ENCODE assay signal across 8 cellular contexts in the genomic region with DNA sequence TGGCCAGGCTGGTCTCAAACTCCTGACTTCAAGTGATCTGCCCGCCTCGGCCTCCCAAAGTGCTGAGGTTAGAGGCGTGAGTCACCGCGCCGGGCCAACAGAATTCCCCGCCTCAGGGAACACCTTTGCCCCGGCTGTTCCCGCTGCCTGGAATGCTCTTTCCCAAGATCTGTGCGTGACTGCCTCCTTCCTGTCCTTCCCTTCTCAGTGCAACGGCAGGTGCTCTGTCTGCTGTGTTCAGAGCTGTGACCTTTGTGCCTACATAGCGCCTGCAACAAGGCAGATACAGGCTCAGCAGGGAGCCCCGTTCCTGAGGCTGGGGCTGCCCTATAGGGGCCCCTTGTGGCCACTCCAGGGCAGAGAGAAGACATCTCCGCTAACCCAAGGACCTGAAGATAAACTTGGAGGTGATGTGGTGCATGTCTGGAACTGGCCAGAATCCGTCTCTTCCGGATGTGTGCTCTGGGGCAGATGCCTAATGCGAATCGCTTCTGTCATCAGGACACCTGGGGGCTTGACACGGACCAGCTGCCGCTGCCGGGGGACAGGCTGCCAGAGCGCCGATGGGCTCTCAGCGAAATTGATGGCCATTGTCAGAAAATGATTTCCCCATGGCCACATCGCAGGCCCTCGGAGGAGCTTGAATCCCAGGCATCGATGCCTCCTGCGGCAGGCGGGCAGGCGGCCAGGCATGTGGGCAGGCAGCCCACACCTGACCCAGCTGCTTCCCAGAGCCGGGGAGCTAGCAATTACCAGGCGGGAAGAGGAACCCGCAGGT. TPM values are rescaled to one million over a fixed set of nuclear protein-coding genes. Genes with fewer than 3 reads are reported as not detected.
DNase-seq lines count a peak whose midpoint lies in the region; ATAC-seq and TF ChIP-seq lines count a peak whose summit lies in the region.

No MANE protein-coding gene starts in this region.

- no TSS peak for BruUV-seq in A673 (replicated peaks; lab: Mats Ljungman, UMichigan)

- H3K4me1 ChIP-seq in A673 (ENCODE audit: insufficient read depth, low read length, poor library complexity, severe bottlenecking) (peaks cover 70% of the 10 kb centered on the region), psoas muscle (no peaks in the 10 kb centered on the region)

- H3K9me3 ChIP-seq in A673 (ENCODE audit: low read depth, low read length, poor library complexity, severe bottlenecking) = no peaks in the 10 kb centered on the region
- no peaks in the 10 kb centered on the region for H3K9me3 ChIP-seq in psoas muscle

- ATAC-seq in psoas muscle = peak; percentile 61 to 87 (median 69)
- ATAC-seq in HG03025 (IDR thresholded peaks at IDR 0.05; ENCODE audit: low FRiP score, unreplicated experiment) = no peak
- ATAC-seq in HG03457 (IDR thresholded peaks at IDR 0.05; ENCODE audit: unreplicated experiment) = no peak

- peak; percentile 56 for DNase-seq in A673 (ENCODE audit: low spot score)
- DNase-seq in GM12865 (ENCODE audit: low read depth) = peak; percentile 49
- peak; percentile 86 for DNase-seq in NCI-H2171 treated with DMSO at 0.1 percent for 48 hours (lab: John Stamatoyannopoulos, UW)
- peak; percentile 41 for DNase-seq in activated CD4-positive, alpha-beta T cell treated with anti-CD3 and anti-CD28 coated beads, Interleukin-2, amount 50 U/mL, for 1 hour
- peak; percentile 16 for DNase-seq in fibroblast of villous mesenchyme (ENCODE audit: low read depth)
- no peak for DNase-seq in psoas muscle

- peak overlapping the region; percentile 2 for H3K27ac ChIP-seq in A673 (ENCODE audit: low read depth, low read length, poor library complexity, severe bottlenecking)
- no peak overlapping the region for H3K27ac ChIP-seq in psoas muscle

- H3K36me3 ChIP-seq in A673 (ENCODE audit: insufficient read depth, low read length, poor library complexity, severe bottlenecking) = no peaks in the 10 kb centered on the region
- H3K36me3 ChIP-seq in psoas muscle (ENCODE audit: insufficient read depth in 1 of 2, low read depth in 1 of 2) = no peaks in the 10 kb centered on the region

- no peaks in the 10 kb centered on the region for H3K27me3 ChIP-seq in A673 (replicated peaks; ENCODE audit: insufficient read depth, low read depth, low read length, poor library complexity)
- peaks cover 0 to 32% (median 9%) of the 10 kb centered on the region in 3 donors for H3K27me3 ChIP-seq in psoas muscle (ENCODE audit: insufficient read depth in 3 of 3, low read length in 2 of 3)

- intact Hi-C loops in A673 (cut with micrococcal nuclease; ENCODE audit: unreplicated experiment) = no loop called here
- intact Hi-C loops in psoas muscle (cut with DNase I) = no loop called here

- H3K4me3 ChIP-seq in A673 (ENCODE audit: low read depth, low read length, poor library complexity, severe bottlenecking) = no peak overlapping the region
- H3K4me3 ChIP-seq in GM12865 (ENCODE audit: low read depth, low read length) = no peak overlapping the region
- no peak overlapping the region for H3K4me3 ChIP-seq in fibroblast of villous mesenchyme (ENCODE audit: low read depth, low read length)
- H3K4me3 ChIP-seq in psoas muscle = no peak overlapping the region

- CTCF ChIA-PET in A673 (lab: Charles Lee) = no interaction called here

- 16 to 23% (median 17%) methylated on average over 32 to 33 of the region's 33 CpGs for WGBS in psoas muscle, 3 donors

- POLR2A ChIA-PET in A673 (lab: Charles Lee; ENCODE audit: low non-redundant PET) = no interaction called here

- TF ChIP-seq CTCF in A673 (conservative IDR thresholded peaks at IDR 0.05; ENCODE audit: low read depth, low read length) (peak; percentile 41), GM12865 (IDR thresholded peaks at IDR 0.05; ENCODE audit: insufficient read depth, low read depth, low read length, missing control alignments) (peak; percentile 39), fibroblast of villous mesenchyme (IDR thresholded peaks at IDR 0.05; ENCODE audit: insufficient read depth, low read depth, low read length) (peak; percentile 44), psoas muscle (IDR thresholded peaks at IDR 0.05) (peak; percentile 16)

RNA-seq across cellular contexts. Expression of a gene that starts 43.5 kb away (rescaled TPM):
- total RNA-seq in A673 (2021) (69.3 and 77.8 TPM in 2 replicates), fibroblast of villous mesenchyme (26.4 and 30.7 TPM in 2 replicates), psoas muscle (10 to 100 TPM; 10.1 to 14.9 (median 12.1) TPM)
- 1 to 10 TPM; 3.2 to 9.5 (median 5.5) TPM for polyA plus RNA-seq in psoas muscle

Comparison
In these comparisons a context has a peak if more than half of its experiments do, and no peak if none do; other contexts are left out.
1. DNase-seq: peak in A673 (single experiment), GM12865 (single experiment), NCI-H2171 treated with DMSO at 0.1 percent for 48 hours (single experiment), activated CD4-positive, alpha-beta T cell treated with anti-CD3 and anti-CD28 coated beads, Interleukin-2, amount 50 U/mL, for 1 hour (single experiment) and fibroblast of villous mesenchyme (single experiment); none in psoas muscle (0 of 2).
2. ATAC-seq: peak in psoas muscle (4 of 4); none in HG03025 (single experiment) and HG03457 (single experiment).
3. Peak in every context shown above with its lines, with median percentiles within 50 percentile points of each other: CTCF ChIP-seq.